ENCODE assay signal across 8 cellular contexts in the genomic region with DNA sequence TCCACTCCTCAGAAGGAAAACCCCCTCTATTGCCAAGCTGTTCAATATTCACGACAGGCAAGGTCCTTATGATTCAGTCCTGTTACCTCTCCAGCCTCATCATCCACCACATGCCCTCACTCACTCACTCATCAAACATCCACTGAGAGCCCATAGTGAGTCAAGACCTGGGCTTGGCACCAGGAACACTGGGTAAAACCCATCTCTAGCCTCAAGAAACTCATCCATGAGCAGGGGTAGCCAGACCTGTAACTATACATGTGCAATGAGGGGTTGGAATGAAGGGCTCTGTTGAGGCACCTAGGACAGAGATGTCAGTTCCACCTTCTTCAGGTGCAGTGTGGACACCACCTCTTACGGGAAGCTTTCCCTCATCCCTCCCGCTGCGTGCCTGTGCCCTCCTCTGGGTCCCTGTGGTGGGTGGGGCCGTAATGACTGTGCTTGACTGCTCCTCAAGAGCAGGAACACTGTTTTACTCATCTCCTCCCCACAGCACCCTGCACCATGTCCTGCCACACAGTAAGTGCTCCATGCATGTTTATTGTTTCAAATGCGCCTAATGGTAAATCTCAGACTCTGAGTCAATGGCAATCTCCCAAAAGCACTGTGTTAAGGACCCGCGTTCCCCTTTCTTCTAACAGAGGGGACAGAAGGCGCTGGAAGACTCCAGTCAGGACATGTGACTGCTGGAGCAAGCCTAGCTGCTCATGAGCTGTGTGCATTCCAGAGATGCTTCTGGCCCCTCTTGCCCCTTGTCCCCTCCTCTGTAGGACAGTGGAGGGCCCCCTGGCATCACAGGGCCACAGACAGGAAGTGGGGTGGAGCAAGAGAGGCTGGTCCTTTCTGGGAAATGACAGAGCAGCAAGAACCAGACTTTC.
A peak's percentile ranks its signal among the peaks of the same experiment; 100 is the strongest.
DNase-seq lines count a peak whose midpoint lies in the region; ATAC-seq and TF ChIP-seq lines count a peak whose summit lies in the region.

No MANE protein-coding gene starts in this region.

- TF ChIP-seq CTCF in colonic mucosa (IDR thresholded peaks at IDR 0.05), result no peak

- no peak overlapping the region for H3K9ac ChIP-seq in colonic mucosa (ENCODE audit: low read depth in 2 of 2, low read length in 2 of 2)

- H3K4me1 ChIP-seq in colonic mucosa, result peaks cover 3% of the 10 kb centered on the region

- peaks cover 36% of the 10 kb centered on the region for H3K36me3 Mint-ChIP-seq in natural killer cell treated with Interleukin-12 subunit alpha and Interleukin-12 subunit beta and Interleukin-15 and Interleukin-18, amount 100 ng/mL, for 72 hours

- H3K36me3 ChIP-seq in colonic mucosa, result no peaks in the 10 kb centered on the region

- H3K27ac Mint-ChIP-seq in natural killer cell treated with Interleukin-12 subunit alpha and Interleukin-12 subunit beta and Interleukin-15 and Interleukin-18, amount 100 ng/mL, for 72 hours, result peak overlapping the region; percentile 96 to 98

- H3K4me3 ChIP-seq in colonic mucosa, result no peak overlapping the region

- DNase-seq in activated CD8-positive, alpha-beta memory T cell treated with anti-CD3 and anti-CD28 coated beads for 24 hours, result peak; percentile 69
- no peak for DNase-seq in activated CD8-positive, alpha-beta memory T cell treated with anti-CD3 and anti-CD28 coated beads, Interleukin-2, amount 50 U/mL, for 4 hours
- DNase-seq in LHCN-M2 (ENCODE audit: low read depth), result peak; percentile 89
- DNase-seq in caudate nucleus (lab: John Stamatoyannopoulos, UW), result peak in 2 of 61 donors; percentile 19 to 26
- peak; percentile 77 for DNase-seq in natural killer cell treated with Interleukin-12 subunit alpha and Interleukin-12 subunit beta and Interleukin-15 and Interleukin-18, amount 100 ng/mL, for 72 hours (ENCODE audit: low spot score)
- no peak for DNase-seq in NCI-H1105 (lab: John Stamatoyannopoulos, UW)
- DNase-seq in colonic mucosa, result no peak

- peak overlapping the region; percentile 38 for H3K27ac ChIP-seq in caudate nucleus (ENCODE audit: low read depth, low read length)
- no peak overlapping the region for H3K27ac ChIP-seq in colonic mucosa

- H3K4me3 Mint-ChIP-seq in natural killer cell treated with Interleukin-12 subunit alpha and Interleukin-12 subunit beta and Interleukin-15 and Interleukin-18, amount 100 ng/mL, for 72 hours, result peak overlapping the region; percentile 87

- H3K27me3 ChIP-seq in colonic mucosa, result no peaks in the 10 kb centered on the region

- intact Hi-C loops in colonic mucosa (cut with DNase I), result no loop called here

- H3K27me3 Mint-ChIP-seq in natural killer cell treated with Interleukin-12 subunit alpha and Interleukin-12 subunit beta and Interleukin-15 and Interleukin-18, amount 100 ng/mL, for 72 hours, result no peaks in the 10 kb centered on the region

- ATAC-seq in natural killer cell treated with Interleukin-12 subunit alpha and Interleukin-12 subunit beta and Interleukin-15 and Interleukin-18, amount 100 ng/mL, for 72 hours, result peak; percentile 75 to 76
- no peak for ATAC-seq in GM19467 (IDR thresholded peaks at IDR 0.05; ENCODE audit: unreplicated experiment)

- no peaks in the 10 kb centered on the region for H3K9me3 ChIP-seq in colonic mucosa

- H3K4me1 Mint-ChIP-seq in natural killer cell treated with Interleukin-12 subunit alpha and Interleukin-12 subunit beta and Interleukin-15 and Interleukin-18, amount 100 ng/mL, for 72 hours (ENCODE audit: low read depth in 2 of 2), result peaks cover 85 to 94% of the 10 kb centered on the region in 2 donors

- H3K9me3 Mint-ChIP-seq in natural killer cell treated with Interleukin-12 subunit alpha and Interleukin-12 subunit beta and Interleukin-15 and Interleukin-18, amount 100 ng/mL, for 72 hours, result peaks cover 13% of the 10 kb centered on the region

Comparison
In these comparisons a context has a peak if more than half of its experiments do, and no peak if none do; other contexts are left out.
1. DNase-seq: peak in activated CD8-positive, alpha-beta memory T cell treated with anti-CD3 and anti-CD28 coated beads for 24 hours (single experiment), LHCN-M2 (single experiment) and natural killer cell treated with Interleukin-12 subunit alpha and Interleukin-12 subunit beta and Interleukin-15 and Interleukin-18, amount 100 ng/mL, for 72 hours (single experiment); none in activated CD8-positive, alpha-beta memory T cell treated with anti-CD3 and anti-CD28 coated beads, Interleukin-2, amount 50 U/mL, for 4 hours (single experiment), NCI-H1105 (single experiment) and colonic mucosa (single experiment).